In genomic region chr19:8324186-8325050, GRCh38 we compare ENCODE assay signal across 1 cellular context.
TF ChIP-seq lines count a peak whose summit lies in the region.

No MANE protein-coding gene starts in this region.

TF ChIP-seq in IMR-90, 13 proteins besides CTCF, POLR2A, EP300 and RAD21:
- TF ChIP-seq USF2 (IDR thresholded peaks at IDR 0.05; ENCODE audit: low read depth, low read length): no peak
- no peak for TF ChIP-seq RCOR1 (IDR thresholded peaks at IDR 0.05; ENCODE audit: insufficient replicate concordance, low read length)
- TF ChIP-seq CEBPB (IDR thresholded peaks at IDR 0.05; ENCODE audit: low read depth, low read length): no peak
- TF ChIP-seq CHD1 (IDR thresholded peaks at IDR 0.05; ENCODE audit: low read depth, low read length): no peak
- no peak for TF ChIP-seq BHLHE40 (IDR thresholded peaks at IDR 0.05; ENCODE audit: low read depth, low read length)
- TF ChIP-seq RFX5 (IDR thresholded peaks at IDR 0.05; ENCODE audit: low read depth, low read length): no peak
- TF ChIP-seq FOS (IDR thresholded peaks at IDR 0.05; ENCODE audit: low read depth, low read length): no peak
- no peak for TF ChIP-seq MAZ (IDR thresholded peaks at IDR 0.05; ENCODE audit: borderline replicate concordance, low read depth, low read length)
- no peak for TF ChIP-seq NFE2L2 (IDR thresholded peaks at IDR 0.05; ENCODE audit: low read depth, low read length)
- no peak for TF ChIP-seq ELK1 (IDR thresholded peaks at IDR 0.05; ENCODE audit: borderline replicate concordance, low read depth, low read length)
- TF ChIP-seq MXI1 (IDR thresholded peaks at IDR 0.05; ENCODE audit: borderline replicate concordance, low read depth, low read length): no peak
- TF ChIP-seq MAFK (IDR thresholded peaks at IDR 0.05; ENCODE audit: low read depth, low read length): no peak
- TF ChIP-seq SMC3 (IDR thresholded peaks at IDR 0.05; ENCODE audit: low read depth, low read length): no peak
